8 cellular contexts compared by ENCODE assay signal in the genomic region with DNA sequence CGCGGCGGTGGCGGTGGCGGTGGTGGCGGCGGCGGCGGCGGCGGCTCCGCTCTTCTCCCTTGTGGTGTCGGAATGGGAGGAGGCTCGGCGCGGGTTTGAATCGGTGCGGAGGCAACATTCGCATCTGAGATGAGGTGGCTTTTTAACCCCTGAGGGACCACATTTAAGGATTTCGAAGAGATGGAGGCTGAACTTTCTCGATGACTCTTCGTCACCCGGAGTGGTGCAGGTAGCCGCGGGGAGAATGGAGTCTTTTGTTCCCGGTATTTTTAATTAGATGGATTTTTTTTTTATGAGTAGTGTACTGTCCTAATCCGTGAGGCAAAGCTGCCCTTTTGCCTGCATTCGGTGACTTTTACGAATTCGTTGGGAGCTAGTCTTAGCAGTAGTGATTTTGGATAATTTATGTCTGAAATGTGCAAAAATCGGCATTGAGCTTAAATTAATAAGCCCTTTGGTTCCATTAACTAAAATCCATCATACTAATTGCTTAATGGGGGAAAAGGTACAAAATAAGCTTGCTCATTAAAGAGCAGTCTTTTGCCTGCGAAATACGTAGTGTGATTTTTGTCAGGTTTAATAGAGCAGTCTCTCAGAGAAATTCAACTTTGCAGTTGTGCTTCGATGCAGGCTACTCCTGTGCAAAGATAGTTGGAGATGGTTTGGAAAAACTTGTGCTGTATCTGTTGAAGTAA.
DNase-seq lines count a peak whose midpoint lies in the region; ATAC-seq lines count a peak whose summit lies in the region.

No MANE protein-coding gene starts in this region.

- intact Hi-C loops in activated naive CD4-positive, alpha-beta T cell treated with anti-CD3 and anti-CD28 coated beads for 36 hours (cut with micrococcal nuclease): no loop called here

- H3K27me3 ChIP-seq in duodenal mucosa (ENCODE audit: control insufficient read depth in 1 of 2, insufficient read depth in 2 of 2, low read length in 2 of 2) (peaks cover 19 to 41% of the 10 kb centered on the region in 2 donors), muscle layer of colon (ENCODE audit: control insufficient read depth in 1 of 2, insufficient read depth in 2 of 2, low read length in 2 of 2) (peaks cover 0 to 16% of the 10 kb centered on the region in 2 donors)

- H3K27ac ChIP-seq in duodenal mucosa (ENCODE audit: low read depth, low read length) (no peak overlapping the region), muscle layer of colon (ENCODE audit: low read depth, low read length) (peak overlapping the region; percentile 43)

- H3K9me3 ChIP-seq in duodenal mucosa (ENCODE audit: control insufficient read depth in 1 of 2, low read length in 2 of 2): no peaks in the 10 kb centered on the region
- no peaks in the 10 kb centered on the region for H3K9me3 ChIP-seq in muscle layer of colon (ENCODE audit: low read length)

- peaks cover 60% of the 10 kb centered on the region for H3K27me3 Mint-ChIP-seq in activated naive CD4-positive, alpha-beta T cell treated with anti-CD3 and anti-CD28 coated beads for 36 hours (ENCODE audit: low read depth)

- peaks cover 7% of the 10 kb centered on the region in 2 donors for H3K4me1 ChIP-seq in duodenal mucosa (ENCODE audit: control insufficient read depth in 1 of 2, insufficient read depth in 2 of 2, low read length in 2 of 2)
- peaks cover 5% of the 10 kb centered on the region for H3K4me1 ChIP-seq in muscle layer of colon (ENCODE audit: insufficient read depth, low read length)

- peak overlapping the region; percentile 44 to 62 for H3K4me3 ChIP-seq in duodenal mucosa (ENCODE audit: low read depth in 1 of 2, low read length in 2 of 2)
- H3K4me3 ChIP-seq in muscle layer of colon (ENCODE audit: low read depth in 1 of 2, low read length in 2 of 2): peak overlapping the region; percentile 3 to 68

- no peaks in the 10 kb centered on the region for H3K9me3 Mint-ChIP-seq in activated naive CD4-positive, alpha-beta T cell treated with anti-CD3 and anti-CD28 coated beads for 36 hours

- H3K27ac Mint-ChIP-seq in activated naive CD4-positive, alpha-beta T cell treated with anti-CD3 and anti-CD28 coated beads for 36 hours: no peak overlapping the region

- no peak for ATAC-seq in GM21381 (IDR thresholded peaks at IDR 0.05; ENCODE audit: unreplicated experiment)

- H3K4me3 Mint-ChIP-seq in activated naive CD4-positive, alpha-beta T cell treated with anti-CD3 and anti-CD28 coated beads for 36 hours: peak overlapping the region; percentile 72

- H3K4me1 Mint-ChIP-seq in activated naive CD4-positive, alpha-beta T cell treated with anti-CD3 and anti-CD28 coated beads for 36 hours (ENCODE audit: low read depth): peaks cover 21% of the 10 kb centered on the region

- H3K9ac ChIP-seq in duodenal mucosa (ENCODE audit: low read depth in 1 of 2, low read length in 2 of 2) (no peak overlapping the region), muscle layer of colon (ENCODE audit: low read length) (peak overlapping the region; percentile 23)

- DNase-seq in activated naive CD4-positive, alpha-beta T cell treated with anti-CD3 and anti-CD28 coated beads for 36 hours: peak; percentile 21
- DNase-seq in activated naive CD4-positive, alpha-beta T cell treated with Interleukin-2 at 50 U/mL for 16 hours: no peak
- DNase-seq in NCI-H345 treated with DMSO at 0.1 percent for 48 hours (lab: John Stamatoyannopoulos, UW; ENCODE audit: unreplicated experiment) (peak; percentile 35), NCI-H774 (lab: John Stamatoyannopoulos, UW) (no peak)
- no peak for DNase-seq in activated CD4-positive, CD25-positive, alpha-beta regulatory T cell treated with anti-CD3 and anti-CD28 coated beads, Interleukin-2, amount 50 U/mL, for 72 hours

- no peaks in the 10 kb centered on the region for H3K36me3 Mint-ChIP-seq in activated naive CD4-positive, alpha-beta T cell treated with anti-CD3 and anti-CD28 coated beads for 36 hours (ENCODE audit: low read depth)

- H3K36me3 ChIP-seq in duodenal mucosa (ENCODE audit: control insufficient read depth in 1 of 2, insufficient read depth in 2 of 2, low read length in 2 of 2): no peaks in the 10 kb centered on the region
- no peaks in the 10 kb centered on the region for H3K36me3 ChIP-seq in muscle layer of colon (ENCODE audit: insufficient read depth, low read length)

- CTCF ChIA-PET in activated naive CD4-positive, alpha-beta T cell treated with anti-CD3 and anti-CD28 coated beads for 36 hours (lab: Charles Lee): no interaction called here

Comparison
In these comparisons a context has a peak if more than half of its experiments do, and no peak if none do; other contexts are left out.
1. DNase-seq: peak in activated naive CD4-positive, alpha-beta T cell treated with anti-CD3 and anti-CD28 coated beads for 36 hours (single experiment) and NCI-H345 treated with DMSO at 0.1 percent for 48 hours (single experiment); none in activated naive CD4-positive, alpha-beta T cell treated with Interleukin-2 at 50 U/mL for 16 hours (single experiment), activated CD4-positive, CD25-positive, alpha-beta regulatory T cell treated with anti-CD3 and anti-CD28 coated beads, Interleukin-2, amount 50 U/mL, for 72 hours (single experiment) and NCI-H774 (single experiment).